Comparison of ENCODE assay signal across 8 cellular contexts in genomic region chr1:230176871-230177411, GRCh38.
DNase-seq lines count a peak whose midpoint lies in the region; ATAC-seq, FAIRE-seq and TF ChIP-seq lines count a peak whose summit lies in the region.

No MANE protein-coding gene starts in this region.

- no peak overlapping the region for H3K18ac ChIP-seq in mesenchymal stem cell (ENCODE audit: low read depth in 1 of 2, low read length in 2 of 2)

- no peak overlapping the region for H2BK5ac ChIP-seq in mesenchymal stem cell (ENCODE audit: low read depth, low read length, poor library complexity, severe bottlenecking)

- no peak overlapping the region for H4K8ac ChIP-seq in mesenchymal stem cell (ENCODE audit: low read length)

- no peaks in the 10 kb centered on the region for H3K79me2 ChIP-seq in HepG2 (ENCODE audit: insufficient read depth, low read length)

- H3K27ac ChIP-seq in liver (ENCODE audit: low read depth in 1 of 2, low read length in 2 of 2) = peak overlapping the region in 1 of 2 donors; percentile 44
- H3K27ac ChIP-seq in HepG2 (ENCODE audit: extremely low read length, insufficient read depth, low read length) = no peak overlapping the region
- H3K27ac ChIP-seq in mesenchymal stem cell (ENCODE audit: low read length, poor library complexity, severe bottlenecking) = no peak overlapping the region
- peak overlapping the region; percentile 6 to 67 for H3K27ac ChIP-seq in uterus

- intact Hi-C loops in HepG2 (cut with micrococcal nuclease; ENCODE audit: unreplicated experiment) = no loop called here
- intact Hi-C loops in uterus (cut with DNase I; ENCODE audit: low total_unique reads) = no loop called here

- in situ Hi-C loops in HepG2 (cut with HindIII; ENCODE audit: extremely low pct_ligation_motif_present, low pct_unique_long_range_greater_than_20kb) = no loop called here

- no peak overlapping the region for H2BK120ac ChIP-seq in mesenchymal stem cell (ENCODE audit: low read depth, low read length)

- H3K27me3 ChIP-seq in liver (ENCODE audit: control insufficient read depth in 4 of 4, insufficient read depth in 4 of 4, low read length in 3 of 4) = no peaks in the 10 kb centered on the region
- no peaks in the 10 kb centered on the region; a peak in 1 of 5 replicates for H3K27me3 ChIP-seq in HepG2 (ENCODE audit: control insufficient read depth in 1 of 2, insufficient read depth in 2 of 2, low read length in 2 of 2)
- no peaks in the 10 kb centered on the region for H3K27me3 ChIP-seq in mesenchymal stem cell (ENCODE audit: control insufficient read depth in 1 of 2, insufficient read depth in 1 of 2, low read length in 2 of 2)
- H3K27me3 ChIP-seq in uterus = no peaks in the 10 kb centered on the region

- WGBS in liver = 75% methylated on average over 17 of the region's 17 CpGs
- 95% methylated on average over 17 of the region's 17 CpGs for WGBS in HepG2 (ENCODE audit: low lambda C conversion rate)
- 87% methylated on average over 17 of the region's 17 CpGs for WGBS in mesenchymal stem cell

- CTCF ChIA-PET in HepG2 (lab: Yijun Ruan, JAX; ENCODE audit: low intra/inter-chr PET ratio, low total read pairs) = no interaction called here

- TF ChIP-seq EP300 in HepG2 (IDR thresholded peaks at IDR 0.05; ENCODE audit: low read depth in 2 of 2, low read length in 2 of 2) (no peak), HepG2 (CRISPR knock-in tag; IDR thresholded peaks at IDR 0.05; ENCODE audit: borderline replicate concordance) (no peak)

- H4K91ac ChIP-seq in mesenchymal stem cell (ENCODE audit: low read length) = peak overlapping the region; percentile 71

- H3K36me3 ChIP-seq in liver (ENCODE audit: control insufficient read depth in 4 of 4, insufficient read depth in 3 of 4, low read depth in 1 of 4, low read length in 3 of 4) = peaks cover 4 to 13% (median 8%) of the 10 kb centered on the region in 4 donors
- peaks cover 0 to 12% of the 10 kb centered on the region in 2 experiments; a peak in 3 of 5 replicates for H3K36me3 ChIP-seq in HepG2 (replicated peaks in 1 of 2; ENCODE audit: control insufficient read depth in 1 of 2, insufficient read depth in 2 of 2, low read length in 2 of 2)
- H3K36me3 ChIP-seq in mesenchymal stem cell (ENCODE audit: control insufficient read depth in 1 of 2, insufficient read depth in 2 of 2, low read depth in 1 of 2, low read length in 2 of 2) = peaks cover 7 to 19% of the 10 kb centered on the region in 2 experiments
- no peaks in the 10 kb centered on the region for H3K36me3 ChIP-seq in uterus

- no TSS peak for BruUV-seq in HepG2 (replicated peaks; lab: Mats Ljungman, UMichigan)

- H3K4me3 ChIP-seq in liver (ENCODE audit: low read depth in 1 of 3, low read length in 3 of 3) (no peak overlapping the region), HepG2 (replicated peaks in 1 of 3; ENCODE audit: insufficient read depth in 1 of 3, low read depth in 2 of 3, low read length in 3 of 3) (no peak overlapping the region), mesenchymal stem cell (ENCODE audit: insufficient read depth in 1 of 2, low read depth in 1 of 2, low read length in 2 of 2) (peak overlapping the region in 1 of 2 experiments; percentile 73), uterus (peak overlapping the region; percentile 12 to 23)

- no peaks in the 10 kb centered on the region for H3K9me3 ChIP-seq in liver (ENCODE audit: control insufficient read depth in 4 of 4, low read length in 3 of 4)
- H3K9me3 ChIP-seq in HepG2 (ENCODE audit: low read length) = no peaks in the 10 kb centered on the region
- H3K9me3 ChIP-seq in mesenchymal stem cell (ENCODE audit: control insufficient read depth, low read length) = no peaks in the 10 kb centered on the region
- no peaks in the 10 kb centered on the region for H3K9me3 ChIP-seq in uterus

- H3K4me1 ChIP-seq in liver (ENCODE audit: control insufficient read depth in 4 of 4, insufficient read depth in 4 of 4, low read length in 3 of 4) = peaks cover 0 to 4% (median 3%) of the 10 kb centered on the region in 4 donors
- H3K4me1 ChIP-seq in HepG2 (ENCODE audit: insufficient read depth, low read length) = no peaks in the 10 kb centered on the region
- peaks cover 14% of the 10 kb centered on the region for H3K4me1 ChIP-seq in mesenchymal stem cell (ENCODE audit: control insufficient read depth, insufficient read depth, low read depth, low read length)
- H3K4me1 ChIP-seq in uterus = no peaks in the 10 kb centered on the region

- POLR2A ChIA-PET in HepG2 (lab: Yijun Ruan, JAX) = interaction anchor here (1.1 kb wide), 1 partner anchor 9 kb away, joined by 4 read pairs; no protein-coding TSS in a partner anchor

- H3K4me2 ChIP-seq in HepG2 (ENCODE audit: low read depth, low read length) (no peak overlapping the region), mesenchymal stem cell (ENCODE audit: low read length, poor library complexity, severe bottlenecking) (no peak overlapping the region)

- DNase-seq in HepG2 (ENCODE audit: low spot score) (no peak), cerebellar cortex (ENCODE audit: low spot score) (peak; percentile 73), mesenchymal stem cell (no peak), uterus (peak; percentile 72 to 75), foreskin melanocyte (no peak)
- DNase-seq in central memory CD4-positive, alpha-beta T cell = no peak

- no peak overlapping the region for H2AFZ ChIP-seq in HepG2 (ENCODE audit: low read length)
- no peak overlapping the region for H2AFZ ChIP-seq in mesenchymal stem cell (ENCODE audit: low read depth, low read length)

- no peak overlapping the region for H3K9ac ChIP-seq in liver (ENCODE audit: low read depth in 1 of 2, low read length in 2 of 2)
- H3K9ac ChIP-seq in HepG2 (ENCODE audit: insufficient read depth, low read depth, low read length) = no peak overlapping the region
- H3K9ac ChIP-seq in mesenchymal stem cell (ENCODE audit: low read length) = peak overlapping the region; percentile 71

- H3K79me1 ChIP-seq in mesenchymal stem cell (replicated peaks; ENCODE audit: low read length, poor library complexity, severe bottlenecking) = peaks cover 38% of the 10 kb centered on the region

- H3K4ac ChIP-seq in mesenchymal stem cell (ENCODE audit: low read depth in 1 of 2, low read length in 2 of 2) = no peak overlapping the region

- TF ChIP-seq POLR2A in HepG2 (IDR thresholded peaks at IDR 0.05; ENCODE audit: insufficient read depth in 1 of 2, low read depth in 2 of 2, low read length in 2 of 2) (no peak), uterus (IDR thresholded peaks at IDR 0.05) (no peak)

- TF ChIP-seq CTCF in liver (IDR thresholded peaks at IDR 0.05; ENCODE audit: low read depth, low read length, missing input control) = no peak
- TF ChIP-seq CTCF in HepG2 (CRISPR knock-in tag; IDR thresholded peaks at IDR 0.05) = no peak
- TF ChIP-seq CTCF in uterus (IDR thresholded peaks at IDR 0.05) = no peak

- no peak for TF ChIP-seq RAD21 in liver (IDR thresholded peaks at IDR 0.05)
- no peak for TF ChIP-seq RAD21 in HepG2 (CRISPR knock-in tag; IDR thresholded peaks at IDR 0.05)

- no peak for ATAC-seq in HepG2
- ATAC-seq in HG03025 (IDR thresholded peaks at IDR 0.05; ENCODE audit: low FRiP score, unreplicated experiment) = no peak

- H4K20me1 ChIP-seq in HepG2 (ENCODE audit: insufficient read depth, low read length) = peaks cover 3% of the 10 kb centered on the region

- H2BK15ac ChIP-seq in mesenchymal stem cell (ENCODE audit: low read depth, poor library complexity, severe bottlenecking) = no peak overlapping the region

- no peak overlapping the region for H3K23ac ChIP-seq in mesenchymal stem cell (ENCODE audit: low read length in 2 of 2)

- FAIRE-seq in HepG2 (lab: Jason Lieb, UNC) = no peak

- no peak overlapping the region for H2BK12ac ChIP-seq in mesenchymal stem cell (ENCODE audit: low read length in 2 of 2)

- no peak overlapping the region for H2AK5ac ChIP-seq in mesenchymal stem cell (ENCODE audit: low read length, severe bottlenecking)

- H3K14ac ChIP-seq in mesenchymal stem cell (ENCODE audit: low read length in 2 of 2) = no peak overlapping the region

TF ChIP-seq in liver, 16 proteins besides CTCF, POLR2A, EP300 and RAD21:
- TF ChIP-seq SP1 (IDR thresholded peaks at IDR 0.05) (peak; percentile 6), HNF4A (conservative IDR thresholded peaks at IDR 0.05) (no peak), NR2F2 (IDR thresholded peaks at IDR 0.05) (peak; percentile 13), JUND (IDR thresholded peaks at IDR 0.05) (peak in 1 of 2 donors; percentile 40)
TF ChIP-seq in liver: peak in this region for 3.

TF ChIP-seq in HepG2, 621 proteins besides CTCF, POLR2A, EP300 and RAD21 (continues in another document):
- TF ChIP-seq ZNF10 (CRISPR knock-in tag; IDR thresholded peaks at IDR 0.05; ENCODE audit: borderline replicate concordance, low read depth) (no peak), ZNF639 (CRISPR knock-in tag; conservative IDR thresholded peaks at IDR 0.05) (no peak), XRCC5 (optimal IDR thresholded peaks at IDR 0.05; ENCODE audit: low read length) (no peak), FOXP4 (CRISPR knock-in tag; IDR thresholded peaks at IDR 0.05) (no peak), ZNF720 (CRISPR knock-in tag; IDR thresholded peaks at IDR 0.05) (no peak), SOX6 (IDR thresholded peaks at IDR 0.05) (no peak), SOX6 (CRISPR knock-in tag; IDR thresholded peaks at IDR 0.05) (no peak), NFYC (CRISPR knock-in tag; IDR thresholded peaks at IDR 0.05) (no peak), ZBTB7A (CRISPR knock-in tag; IDR thresholded peaks at IDR 0.05) (no peak)

Comparison
In these comparisons a context has a peak if more than half of its experiments do, and no peak if none do; other contexts are left out.
1. H3K27ac ChIP-seq: peak in uterus (2 of 2); none in HepG2 (single experiment) and mesenchymal stem cell (single experiment).
2. H3K4me3 ChIP-seq: peak in uterus (2 of 2); none in liver (0 of 3) and HepG2 (0 of 3).
3. DNase-seq: peak in cerebellar cortex (single experiment) and uterus (2 of 2); none in HepG2 (single experiment), mesenchymal stem cell (single experiment), foreskin melanocyte (single experiment) and central memory CD4-positive, alpha-beta T cell (single experiment).